19 cellular contexts compared by ENCODE assay signal in genomic region chr11:105208038-105208437, GRCh38.
"Had no signal": no experiment of that assay in that cellular context is flagged by ENCODE, and none has a peak within 500 bp of the region (broad histone marks: within the 10 kb centered on the region; RNA-seq: fewer than 3 reads in every experiment).

No MANE protein-coding gene starts in this region.

- DNase-seq: cortex of kidney; dorsolateral prefrontal cortex; effector CD8-positive, alpha-beta T cell; foreskin melanocyte; head of caudate nucleus; kidney; left cardiac atrium; left ventricle myocardium superior; mesendoderm; naive thymus-derived CD8-positive, alpha-beta T cell; spleen; stimulated activated CD4-positive, alpha-beta T cell treated with anti-CD3 and anti-CD28 coated beads, Interleukin-15, amount 100 ng/mL, for 24 hours; stimulated activated CD4-positive, alpha-beta T cell treated with anti-CD3 and anti-CD28 coated beads, Interleukin-1b, Interleukin-23, amount 100 ng/mL, for 48 hours; stimulated activated CD4-positive, alpha-beta T cell treated with anti-CD3 and anti-CD28 coated beads, Interleukin-4, amount 100 ng/mL, for 24 hours; stimulated activated naive CD4-positive, alpha-beta T cell treated with Interleukin-2 at 50 U/mL for 16 hours had no signal

- H3K36me3 Mint-ChIP-seq: naive thymus-derived CD8-positive, alpha-beta T cell had no signal

- H3K4me3 Mint-ChIP-seq: naive thymus-derived CD8-positive, alpha-beta T cell had no signal

- H3K9me3 Mint-ChIP-seq: naive thymus-derived CD8-positive, alpha-beta T cell had no signal

- H2AFZ ChIP-seq: hepatocyte had no signal

- H3K27me3 ChIP-seq: dorsolateral prefrontal cortex, hepatocyte, neutrophil, spleen had no signal

- H3K4me2 ChIP-seq: hepatocyte had no signal

- H3K27ac ChIP-seq: dorsolateral prefrontal cortex, hepatocyte, neutrophil, spleen had no signal

- H3K79me2 ChIP-seq: hepatocyte had no signal

- ATAC-seq: left cardiac atrium; left ventricle myocardium superior; naive thymus-derived CD8-positive, alpha-beta T cell; sciatic nerve had no signal

- H3K9me3 ChIP-seq: neutrophil, spleen had no signal

- H3K4me3 ChIP-seq: dorsolateral prefrontal cortex, hepatocyte, lung, spleen had no signal

- H3K27me3 Mint-ChIP-seq: naive thymus-derived CD8-positive, alpha-beta T cell had no signal

- H3K36me3 ChIP-seq: neutrophil, spleen had no signal

- H3K27ac Mint-ChIP-seq: naive thymus-derived CD8-positive, alpha-beta T cell had no signal
